ENCODE assay signal across 19 cellular contexts in genomic region chrX:15843960-15844359, GRCh38. TPM values are rescaled to one million over a fixed set of nuclear protein-coding genes. Genes with fewer than 3 reads are reported as not detected.
DNase-seq lines count a peak whose midpoint lies in the region; ATAC-seq and TF ChIP-seq lines count a peak whose summit lies in the region.
"Had no signal": no experiment of that assay in that cellular context is flagged by ENCODE, and none has a peak within 500 bp of the region (broad histone marks: within the 10 kb centered on the region; RNA-seq: fewer than 3 reads in every experiment).

No MANE protein-coding gene starts in this region.

- CTCF ChIA-PET in WTC11 (lab: Charles Lee) = no interaction called here
- CTCF ChIA-PET in CD8-positive, alpha-beta T cell (lab: Charles Lee) = no interaction called here

- POLR2A ChIA-PET in WTC11 (lab: Charles Lee) = no interaction called here
- POLR2A ChIA-PET in CD8-positive, alpha-beta T cell (lab: Charles Lee) = no interaction called here

- no peak overlapping the region for H3K4me3 Mint-ChIP-seq in GM23338
- H3K4me3 Mint-ChIP-seq in H9 = no peak overlapping the region
- no peak overlapping the region for H3K4me3 Mint-ChIP-seq in WTC11
- no peak overlapping the region for H3K4me3 Mint-ChIP-seq in endodermal cell
- H3K4me3 Mint-ChIP-seq in CD8-positive, alpha-beta T cell = no peak overlapping the region
- H3K4me3 Mint-ChIP-seq: CD14-positive monocyte; CD4-positive, alpha-beta memory T cell; CD4-positive, CD25-positive, alpha-beta regulatory T cell had no signal

- H2BK120ac ChIP-seq in H9 (ENCODE audit: low read depth, low read length, poor library complexity, severe bottlenecking) = no peak overlapping the region

- no peak overlapping the region for H4K91ac ChIP-seq in H9 (ENCODE audit: insufficient read length, low read depth, low read length)

- no peak for ATAC-seq in GM23338
- ATAC-seq in WTC11 = no peak
- ATAC-seq in HG02623 (IDR thresholded peaks at IDR 0.05; ENCODE audit: unreplicated experiment) = no peak
- no peak for ATAC-seq in GM21825 (IDR thresholded peaks at IDR 0.05; ENCODE audit: unreplicated experiment)
- ATAC-seq in CD8-positive, alpha-beta T cell = no peak

- peak overlapping the region; percentile 56; the same call in 1 of the 2 replicates for H3K27ac ChIP-seq in GM23338 (ENCODE audit: low read depth)
- no peak overlapping the region for H3K27ac ChIP-seq in H9 (ENCODE audit: insufficient read length, low read depth, low read length)
- H3K27ac ChIP-seq in endodermal cell (ENCODE audit: low read depth, low read length) = no peak overlapping the region
- H3K27ac ChIP-seq in CD8-positive, alpha-beta T cell (ENCODE audit: low read depth, low read length) = no peak overlapping the region
- H3K27ac ChIP-seq: BLaER1 had no signal

- H3K27me3 Mint-ChIP-seq in GM23338 (ENCODE audit: insufficient read depth, low read depth, poor library complexity) (peaks cover 3% of the 10 kb centered on the region), H9 (ENCODE audit: low read depth) (no peaks in the 10 kb centered on the region), WTC11 (ENCODE audit: low read depth) (no peaks in the 10 kb centered on the region), endodermal cell (ENCODE audit: insufficient read depth) (no peaks in the 10 kb centered on the region)
- no peaks in the 10 kb centered on the region for H3K27me3 Mint-ChIP-seq in CD8-positive, alpha-beta T cell (ENCODE audit: low read depth)
- H3K27me3 Mint-ChIP-seq: CD4-positive, alpha-beta memory T cell; CD4-positive, CD25-positive, alpha-beta regulatory T cell had no signal

- peaks cover 77% of the 10 kb centered on the region for H3K36me3 Mint-ChIP-seq in GM23338 (ENCODE audit: low read depth)
- H3K36me3 Mint-ChIP-seq in H9 (ENCODE audit: insufficient read depth in 1 of 3, low read depth in 3 of 3) = peaks cover 77 to 92% (median 91%) of the 10 kb centered on the region in 3 experiments
- peaks cover 68% of the 10 kb centered on the region for H3K36me3 Mint-ChIP-seq in WTC11
- H3K36me3 Mint-ChIP-seq in endodermal cell (ENCODE audit: low read depth) = peaks cover 83% of the 10 kb centered on the region
- peaks cover 27% of the 10 kb centered on the region for H3K36me3 Mint-ChIP-seq in CD8-positive, alpha-beta T cell

- H3K79me2 ChIP-seq in GM23338 (replicated peaks; ENCODE audit: insufficient read depth) (peaks cover 99% of the 10 kb centered on the region), H9 (ENCODE audit: insufficient read depth, low read length) (peaks cover 21% of the 10 kb centered on the region; the same call in 1 of the 2 replicates)

- no peak overlapping the region for H2AK5ac ChIP-seq in H9 (ENCODE audit: insufficient read length, low read length)

- H2AFZ ChIP-seq in GM23338 (no peak overlapping the region), H9 (ENCODE audit: low read length) (no peak overlapping the region)

- no peak overlapping the region for H3K23ac ChIP-seq in H9 (ENCODE audit: insufficient read length, low read depth, low read length)

- H3K27ac Mint-ChIP-seq in GM23338 = no peak overlapping the region
- peak overlapping the region in 2 of 3 experiments; percentile 49 to 95; a peak in 3 of 7 replicates for H3K27ac Mint-ChIP-seq in H9
- 0 out of 2 replicates have a peak overlapping the region, but pooled peaks have one; percentile 49 for H3K27ac Mint-ChIP-seq in WTC11
- H3K27ac Mint-ChIP-seq in endodermal cell = peak overlapping the region; percentile 30
- no peak overlapping the region for H3K27ac Mint-ChIP-seq in CD8-positive, alpha-beta T cell

- peaks cover 13% of the 10 kb centered on the region; the same call in 1 of the 2 replicates for H3K4me1 ChIP-seq in GM23338 (ENCODE audit: insufficient read depth)
- no peaks in the 10 kb centered on the region for H3K4me1 ChIP-seq in H9 (ENCODE audit: insufficient read depth, low read length)
- H3K4me1 ChIP-seq in endodermal cell (ENCODE audit: control insufficient read depth, insufficient read depth, low read length) = peaks cover 4% of the 10 kb centered on the region
- H3K4me1 ChIP-seq in CD8-positive, alpha-beta T cell (ENCODE audit: insufficient read depth, low read length) = no peaks in the 10 kb centered on the region
- H3K4me1 ChIP-seq: BE2C, BLaER1, Caco-2 had no signal

- peaks cover 6% of the 10 kb centered on the region for H3K79me1 ChIP-seq in H9 (ENCODE audit: insufficient read depth, low read depth, low read length, poor library complexity, severe bottlenecking)

- H2BK15ac ChIP-seq in H9 (ENCODE audit: low read depth, low read length) = no peak overlapping the region

- H3K56ac ChIP-seq in H9 (ENCODE audit: insufficient read length, low read depth, low read length) = no peak overlapping the region

- H4K5ac ChIP-seq in H9 (ENCODE audit: insufficient read length, low read depth, low read length) = no peak overlapping the region

- H3K36me3 ChIP-seq in GM23338 (ENCODE audit: insufficient read depth) = peaks cover 42% of the 10 kb centered on the region; the same call in 1 of the 2 replicates
- H3K36me3 ChIP-seq in endodermal cell (ENCODE audit: control insufficient read depth, insufficient read depth, low read length) = peaks cover 90% of the 10 kb centered on the region
- no peaks in the 10 kb centered on the region for H3K36me3 ChIP-seq in CD8-positive, alpha-beta T cell (ENCODE audit: insufficient read depth, low read length)
- H3K36me3 ChIP-seq: BE2C had no signal

- intact Hi-C loops in CD8-positive, alpha-beta T cell (cut with DNase I, micrococcal nuclease) = no loop called here

- H3K9ac ChIP-seq in H9 (ENCODE audit: extremely low read depth, insufficient read length, low read length) (no peak overlapping the region), endodermal cell (ENCODE audit: extremely low read depth, low read length, poor library complexity, severe bottlenecking) (no peak overlapping the region)
- H3K9ac ChIP-seq: BLaER1 had no signal

- no peaks in the 10 kb centered on the region for H3K23me2 ChIP-seq in H9 (ENCODE audit: insufficient read length, low read depth, low read length, poor library complexity, severe bottlenecking)

- H4K20me1 ChIP-seq in GM23338 (replicated peaks; ENCODE audit: insufficient read depth) (peaks cover 6% of the 10 kb centered on the region), H9 (ENCODE audit: control insufficient read depth, insufficient read depth, insufficient read length) (no peaks in the 10 kb centered on the region)

- H3K4me2 ChIP-seq in GM23338 = no peak overlapping the region
- no peak overlapping the region for H3K4me2 ChIP-seq in H9 (ENCODE audit: insufficient read depth, insufficient read length, low read length)
- H3K4me2 ChIP-seq: BLaER1 had no signal

- no peak overlapping the region for H2BK12ac ChIP-seq in H9 (ENCODE audit: insufficient read length, low read depth, low read length)

- DNase-seq in GM23338 (ENCODE audit: low spot score) = no peak
- DNase-seq in H9 = no peak
- no peak for DNase-seq in WTC11 (ENCODE audit: low spot score)
- DNase-seq in endodermal cell = no peak
- no peak for DNase-seq in CD8-positive, alpha-beta T cell
- DNase-seq: 8988T; ACHN; BE2C; C1 segment of cervical spinal cord; Caco-2; Calu3; CD4-positive, alpha-beta memory T cell; CD4-positive, CD25-positive, alpha-beta regulatory T cell; DMS79 treated with DMSO at 0.1 percent for 48 hours; GF-D8 had no signal

- H2BK5ac ChIP-seq in H9 (ENCODE audit: insufficient read length, low read length) = no peak overlapping the region

- H3K9me3 ChIP-seq in H9 (ENCODE audit: control insufficient read depth, low read depth, low read length) (no peaks in the 10 kb centered on the region), endodermal cell (ENCODE audit: control insufficient read depth, low read length) (no peaks in the 10 kb centered on the region)
- no peaks in the 10 kb centered on the region for H3K9me3 ChIP-seq in CD8-positive, alpha-beta T cell (ENCODE audit: low read length)
- H3K9me3 ChIP-seq: BE2C, BLaER1, Caco-2 had no signal

- no peak overlapping the region for H3T11ph ChIP-seq in H9 (ENCODE audit: low read length)

- H3K9me3 Mint-ChIP-seq in GM23338 (no peaks in the 10 kb centered on the region), H9 (no peaks in the 10 kb centered on the region), WTC11 (no peaks in the 10 kb centered on the region), endodermal cell (no peaks in the 10 kb centered on the region)
- H3K9me3 Mint-ChIP-seq in CD8-positive, alpha-beta T cell = no peaks in the 10 kb centered on the region
- H3K9me3 Mint-ChIP-seq: CD4-positive, alpha-beta memory T cell; CD4-positive, CD25-positive, alpha-beta regulatory T cell had no signal

- no peaks in the 10 kb centered on the region for H3K9me2 ChIP-seq in GM23338 (ENCODE audit: insufficient read depth)

- H3K14ac ChIP-seq in H9 (ENCODE audit: insufficient read depth, low read length) = no peak overlapping the region

- H3F3A ChIP-seq in GM23338 (replicated peaks; ENCODE audit: low read depth) = no peaks in the 10 kb centered on the region

- H3K4me3 ChIP-seq in GM23338 = no peak overlapping the region
- H3K4me3 ChIP-seq in endodermal cell (ENCODE audit: low read length) = no peak overlapping the region
- no peak overlapping the region for H3K4me3 ChIP-seq in CD8-positive, alpha-beta T cell (ENCODE audit: low read depth, low read length)
- H3K4me3 ChIP-seq: BLaER1 had no signal

- no peaks in the 10 kb centered on the region for H3K27me3 ChIP-seq in GM23338 (ENCODE audit: insufficient read depth)
- no peaks in the 10 kb centered on the region for H3K27me3 ChIP-seq in H9 (ENCODE audit: insufficient read depth, low read length)
- no peaks in the 10 kb centered on the region for H3K27me3 ChIP-seq in endodermal cell (ENCODE audit: control insufficient read depth, insufficient read depth, low read length, poor library complexity, severe bottlenecking)
- H3K27me3 ChIP-seq in CD8-positive, alpha-beta T cell (ENCODE audit: insufficient read depth, low read length) = no peaks in the 10 kb centered on the region
- H3K27me3 ChIP-seq: BE2C had no signal

- TF ChIP-seq CTCF in GM23338 (conservative IDR thresholded peaks at IDR 0.05; ENCODE audit: low read depth in 2 of 2) (no peak), H9 (conservative IDR thresholded peaks at IDR 0.05) (no peak), WTC11 (IDR thresholded peaks at IDR 0.05) (no peak), endodermal cell (conservative IDR thresholded peaks at IDR 0.05) (no peak)
- no peak for TF ChIP-seq CTCF in CD8-positive, alpha-beta T cell (IDR thresholded peaks at IDR 0.05)

- H3K4me1 Mint-ChIP-seq in GM23338 (peaks cover 20% of the 10 kb centered on the region), H9 (peaks cover 51 to 74% of the 10 kb centered on the region in 2 experiments), WTC11 (peaks cover 23% of the 10 kb centered on the region), endodermal cell (peaks cover 20% of the 10 kb centered on the region)
- peaks cover 6% of the 10 kb centered on the region for H3K4me1 Mint-ChIP-seq in CD8-positive, alpha-beta T cell (ENCODE audit: low read depth)

- H3K4ac ChIP-seq in H9 (ENCODE audit: low read depth, low read length) = no peak overlapping the region

- no peak overlapping the region for H4K8ac ChIP-seq in H9 (replicated peaks; ENCODE audit: insufficient read length, low read depth, low read length)

- no peak overlapping the region for H2BK20ac ChIP-seq in H9 (ENCODE audit: low read depth, low read length, poor library complexity, severe bottlenecking)

- no peak overlapping the region for H3K18ac ChIP-seq in H9 (ENCODE audit: insufficient read length, low read depth, low read length)

RNA-seq across cellular contexts. Expression of gene AP1S2, which starts 10.7 kb away (rescaled TPM):
- 251 and 380 TPM in 2 replicates for total RNA-seq in GM23338 (2014; rRNA removed; shearing (Covaris generic))
- 138 and 160 TPM in 2 replicates for polyA plus RNA-seq in GM23338 (2016; fragmentation: Nextera tagmentation; extraction: Ambion mirVana)
- total RNA-seq in H9 (2021) = 362 and 367 TPM in 2 replicates
- 164 to 184 TPM (median 171 TPM) in 3 replicates for total RNA-seq in WTC11 (2021)
- 100 to 1,000 TPM; 133 to 220 TPM for total RNA-seq in endodermal cell
- polyA plus RNA-seq in endodermal cell (2013, experiment 1 of 2) = 128 TPM
- 136 TPM for polyA plus RNA-seq in endodermal cell (2013, experiment 2 of 2)
- 10 to 100 TPM; 10.9 to 14.1 TPM for total RNA-seq in CD8-positive, alpha-beta T cell

RNA-seq across cellular contexts. Expression of gene ZRSR2, which starts 53.7 kb away (rescaled TPM):
- 5.2 and 7.7 TPM in 2 replicates for total RNA-seq in GM23338 (2014; rRNA removed; shearing (Covaris generic))
- polyA plus RNA-seq in GM23338 (2016; fragmentation: Nextera tagmentation; extraction: Ambion mirVana) = 40.9 and 45.1 TPM in 2 replicates
- total RNA-seq in H9 (2021) = 20.2 and 21.1 TPM in 2 replicates
- total RNA-seq in WTC11 (2021) = 7.0 to 8.9 TPM (median 8.6 TPM) in 3 replicates
- 10 to 100 TPM in 1 of 2 donors, 1 to 10 TPM in 1; 7.3 to 18.1 TPM for total RNA-seq in endodermal cell
- 8.0 TPM for polyA plus RNA-seq in endodermal cell (2013, experiment 1 of 2)
- polyA plus RNA-seq in endodermal cell (2013, experiment 2 of 2) = 11.0 TPM
- total RNA-seq in CD8-positive, alpha-beta T cell = 10 to 100 TPM; 21.1 to 21.2 TPM

Comparison
In these comparisons a context has a peak if more than half of its experiments do, and no peak if none do; other contexts are left out.
1. H3K27ac Mint-ChIP-seq: peak in H9 (2 of 3), WTC11 (single experiment) and endodermal cell (single experiment); none in GM23338 (single experiment) and CD8-positive, alpha-beta T cell (single experiment).
2. RNA of gene AP1S2, which starts 10.7 kb away (total RNA-seq): 362 to 367 TPM in H9, 251 to 380 TPM in GM23338, 133 to 220 TPM in endodermal cell and 164 to 184 TPM in WTC11; 10.9 to 14.1 TPM in CD8-positive, alpha-beta T cell; every median in the first group is over 4 times any median in the second.